ENCODE assay signal across 8 cellular contexts in genomic region chr11:91820709-91821108, GRCh38.
"Had no signal": no experiment of that assay in that cellular context is flagged by ENCODE, and none has a peak within 500 bp of the region (broad histone marks: within the 10 kb centered on the region; RNA-seq: fewer than 3 reads in every experiment).

No MANE protein-coding gene starts in this region.

- H3K27ac Mint-ChIP-seq: IgD-negative memory B cell had no signal

- H3K4me2 ChIP-seq: KMS-11 had no signal

- H3K27ac ChIP-seq: HL-60, KMS-11 had no signal

- H3K4me3 Mint-ChIP-seq: IgD-negative memory B cell had no signal

- ATAC-seq: HepG2 had no signal

- DNase-seq: IMR-90, KBM-7, KG1 had no signal

- H3K4me1 Mint-ChIP-seq: IgD-negative memory B cell had no signal

- H3K9me3 Mint-ChIP-seq: IgD-negative memory B cell had no signal

- H3K27me3 Mint-ChIP-seq: IgD-negative memory B cell had no signal

- FAIRE-seq: HepG2, HTR-8/SVneo had no signal

- H3K9ac ChIP-seq: KMS-11 had no signal
